1 cellular context compared by ENCODE assay signal in the genomic region with DNA sequence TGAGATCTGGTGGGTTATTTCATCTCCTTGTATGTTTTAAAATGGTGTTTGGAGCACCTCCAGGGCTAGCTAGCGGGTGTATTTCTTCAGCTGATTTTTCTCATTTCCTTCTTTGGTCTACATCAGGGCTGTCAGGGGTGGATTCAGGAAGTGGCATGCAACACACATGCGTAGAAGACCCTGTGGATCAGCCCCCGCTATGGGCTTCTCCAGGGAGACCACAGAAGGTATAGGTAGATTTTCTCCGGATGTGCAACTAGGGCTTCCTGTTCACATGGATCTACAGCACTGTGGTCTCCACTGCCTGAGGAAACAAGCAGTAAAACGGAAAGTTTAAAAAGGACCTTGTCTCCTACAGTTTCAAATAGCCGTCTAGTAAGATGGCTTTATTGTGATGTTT.
A peak's percentile ranks its signal among the peaks of the same experiment; 100 is the strongest.
TF ChIP-seq lines count a peak whose summit lies in the region.

No MANE protein-coding gene starts in this region.

TF ChIP-seq in GM12878, 131 proteins besides CTCF, POLR2A, EP300 and RAD21 (continued from another document and continues in another):
- TF ChIP-seq, protein P1, sequence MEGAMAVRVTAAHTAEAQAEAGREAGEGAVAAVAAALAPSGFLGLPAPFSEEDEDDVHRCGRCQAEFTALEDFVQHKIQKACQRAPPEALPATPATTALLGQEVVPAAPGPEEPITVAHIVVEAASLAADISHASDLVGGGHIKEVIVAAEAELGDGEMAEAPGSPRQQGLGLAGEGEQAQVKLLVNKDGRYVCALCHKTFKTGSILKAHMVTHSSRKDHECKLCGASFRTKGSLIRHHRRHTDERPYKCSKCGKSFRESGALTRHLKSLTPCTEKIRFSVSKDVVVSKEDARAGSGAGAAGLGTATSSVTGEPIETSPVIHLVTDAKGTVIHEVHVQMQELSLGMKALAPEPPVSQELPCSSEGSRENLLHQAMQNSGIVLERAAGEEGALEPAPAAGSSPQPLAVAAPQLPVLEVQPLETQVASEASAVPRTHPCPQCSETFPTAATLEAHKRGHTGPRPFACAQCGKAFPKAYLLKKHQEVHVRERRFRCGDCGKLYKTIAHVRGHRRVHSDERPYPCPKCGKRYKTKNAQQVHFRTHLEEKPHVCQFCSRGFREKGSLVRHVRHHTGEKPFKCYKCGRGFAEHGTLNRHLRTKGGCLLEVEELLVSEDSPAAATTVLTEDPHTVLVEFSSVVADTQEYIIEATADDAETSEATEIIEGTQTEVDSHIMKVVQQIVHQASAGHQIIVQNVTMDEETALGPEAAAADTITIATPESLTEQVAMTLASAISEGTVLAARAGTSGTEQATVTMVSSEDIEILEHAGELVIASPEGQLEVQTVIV (IDR thresholded peaks at IDR 0.05; ENCODE audit: borderline replicate concordance, partially characterized antibody): no peak
- TF ChIP-seq E2F8 (IDR thresholded peaks at IDR 0.05; ENCODE audit: low read depth, partially characterized antibody) (no peak), ZNF622 (IDR thresholded peaks at IDR 0.05) (no peak), ASH2L (IDR thresholded peaks at IDR 0.05; ENCODE audit: borderline replicate concordance, low read depth) (no peak), IKZF2 (IDR thresholded peaks at IDR 0.05) (0 out of 4 replicates have a peak, but pooled peaks of 1 of the 2 experiments have one; percentile 12), BCL3 (IDR thresholded peaks at IDR 0.05; ENCODE audit: borderline replicate concordance, insufficient read depth, low read depth, low read length, poor library complexity, severe bottlenecking) (no peak), IRF4 (IDR thresholded peaks at IDR 0.05; ENCODE audit: low read depth, low read length) (no peak), EGR1 (IDR thresholded peaks at IDR 0.05; ENCODE audit: borderline replicate concordance in 1 of 2, low read depth in 2 of 2, low read length in 2 of 2) (peak in 1 of 2 experiments; percentile 59; a peak in 1 of 3 replicates), ESRRA (IDR thresholded peaks at IDR 0.05; ENCODE audit: low read length) (no peak), CHD2 (IDR thresholded peaks at IDR 0.05; ENCODE audit: borderline replicate concordance, low read depth, low read length) (no peak), BRCA1 (IDR thresholded peaks at IDR 0.05; ENCODE audit: low read depth, low read length) (no peak), SMARCA5 (IDR thresholded peaks at IDR 0.05) (no peak), MYC (IDR thresholded peaks at IDR 0.05; ENCODE audit: insufficient read depth, insufficient read length, insufficient replicate concordance, low read length, severe bottlenecking) (no peak), IKZF1 (conservative IDR thresholded peaks at IDR 0.05) (0 out of 2 replicates have a peak, but pooled peaks have one; percentile 46), ZNF274 (IDR thresholded peaks at IDR 0.05; ENCODE audit: insufficient read depth, insufficient read length) (no peak), PML (IDR thresholded peaks at IDR 0.05; ENCODE audit: low read length) (no peak), RUNX3 (IDR thresholded peaks at IDR 0.05; ENCODE audit: low read length) (peak; percentile 56; the same call in 1 of the 2 replicates), PRDM15 (CRISPR knock-in tag; IDR thresholded peaks at IDR 0.05) (no peak), REST (IDR thresholded peaks at IDR 0.05; ENCODE audit: low read depth, low read length) (no peak), BMI1 (IDR thresholded peaks at IDR 0.05; ENCODE audit: borderline replicate concordance) (no peak), STAT1 (conservative IDR thresholded peaks at IDR 0.05) (no peak), CREB1 (IDR thresholded peaks at IDR 0.05; ENCODE audit: low read depth) (no peak)
- TF ChIP-seq, protein P2, sequence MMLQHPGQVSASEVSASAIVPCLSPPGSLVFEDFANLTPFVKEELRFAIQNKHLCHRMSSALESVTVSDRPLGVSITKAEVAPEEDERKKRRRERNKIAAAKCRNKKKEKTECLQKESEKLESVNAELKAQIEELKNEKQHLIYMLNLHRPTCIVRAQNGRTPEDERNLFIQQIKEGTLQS (IDR thresholded peaks at IDR 0.05; ENCODE audit: borderline replicate concordance, extremely low read depth, low read depth, low read length): no peak
- TF ChIP-seq, protein P3, sequence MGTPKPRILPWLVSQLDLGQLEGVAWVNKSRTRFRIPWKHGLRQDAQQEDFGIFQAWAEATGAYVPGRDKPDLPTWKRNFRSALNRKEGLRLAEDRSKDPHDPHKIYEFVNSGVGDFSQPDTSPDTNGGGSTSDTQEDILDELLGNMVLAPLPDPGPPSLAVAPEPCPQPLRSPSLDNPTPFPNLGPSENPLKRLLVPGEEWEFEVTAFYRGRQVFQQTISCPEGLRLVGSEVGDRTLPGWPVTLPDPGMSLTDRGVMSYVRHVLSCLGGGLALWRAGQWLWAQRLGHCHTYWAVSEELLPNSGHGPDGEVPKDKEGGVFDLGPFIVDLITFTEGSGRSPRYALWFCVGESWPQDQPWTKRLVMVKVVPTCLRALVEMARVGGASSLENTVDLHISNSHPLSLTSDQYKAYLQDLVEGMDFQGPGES (IDR thresholded peaks at IDR 0.05): no peak
- TF ChIP-seq, protein P4, sequence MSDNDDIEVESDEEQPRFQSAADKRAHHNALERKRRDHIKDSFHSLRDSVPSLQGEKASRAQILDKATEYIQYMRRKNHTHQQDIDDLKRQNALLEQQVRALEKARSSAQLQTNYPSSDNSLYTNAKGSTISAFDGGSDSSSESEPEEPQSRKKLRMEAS (IDR thresholded peaks at IDR 0.05; ENCODE audit: low read depth, low read length): no peak
- TF ChIP-seq, protein P5, sequence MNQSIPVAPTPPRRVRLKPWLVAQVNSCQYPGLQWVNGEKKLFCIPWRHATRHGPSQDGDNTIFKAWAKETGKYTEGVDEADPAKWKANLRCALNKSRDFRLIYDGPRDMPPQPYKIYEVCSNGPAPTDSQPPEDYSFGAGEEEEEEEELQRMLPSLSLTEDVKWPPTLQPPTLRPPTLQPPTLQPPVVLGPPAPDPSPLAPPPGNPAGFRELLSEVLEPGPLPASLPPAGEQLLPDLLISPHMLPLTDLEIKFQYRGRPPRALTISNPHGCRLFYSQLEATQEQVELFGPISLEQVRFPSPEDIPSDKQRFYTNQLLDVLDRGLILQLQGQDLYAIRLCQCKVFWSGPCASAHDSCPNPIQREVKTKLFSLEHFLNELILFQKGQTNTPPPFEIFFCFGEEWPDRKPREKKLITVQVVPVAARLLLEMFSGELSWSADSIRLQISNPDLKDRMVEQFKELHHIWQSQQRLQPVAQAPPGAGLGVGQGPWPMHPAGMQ (IDR thresholded peaks at IDR 0.05; ENCODE audit: borderline replicate concordance): no peak
- TF ChIP-seq, protein P6, sequence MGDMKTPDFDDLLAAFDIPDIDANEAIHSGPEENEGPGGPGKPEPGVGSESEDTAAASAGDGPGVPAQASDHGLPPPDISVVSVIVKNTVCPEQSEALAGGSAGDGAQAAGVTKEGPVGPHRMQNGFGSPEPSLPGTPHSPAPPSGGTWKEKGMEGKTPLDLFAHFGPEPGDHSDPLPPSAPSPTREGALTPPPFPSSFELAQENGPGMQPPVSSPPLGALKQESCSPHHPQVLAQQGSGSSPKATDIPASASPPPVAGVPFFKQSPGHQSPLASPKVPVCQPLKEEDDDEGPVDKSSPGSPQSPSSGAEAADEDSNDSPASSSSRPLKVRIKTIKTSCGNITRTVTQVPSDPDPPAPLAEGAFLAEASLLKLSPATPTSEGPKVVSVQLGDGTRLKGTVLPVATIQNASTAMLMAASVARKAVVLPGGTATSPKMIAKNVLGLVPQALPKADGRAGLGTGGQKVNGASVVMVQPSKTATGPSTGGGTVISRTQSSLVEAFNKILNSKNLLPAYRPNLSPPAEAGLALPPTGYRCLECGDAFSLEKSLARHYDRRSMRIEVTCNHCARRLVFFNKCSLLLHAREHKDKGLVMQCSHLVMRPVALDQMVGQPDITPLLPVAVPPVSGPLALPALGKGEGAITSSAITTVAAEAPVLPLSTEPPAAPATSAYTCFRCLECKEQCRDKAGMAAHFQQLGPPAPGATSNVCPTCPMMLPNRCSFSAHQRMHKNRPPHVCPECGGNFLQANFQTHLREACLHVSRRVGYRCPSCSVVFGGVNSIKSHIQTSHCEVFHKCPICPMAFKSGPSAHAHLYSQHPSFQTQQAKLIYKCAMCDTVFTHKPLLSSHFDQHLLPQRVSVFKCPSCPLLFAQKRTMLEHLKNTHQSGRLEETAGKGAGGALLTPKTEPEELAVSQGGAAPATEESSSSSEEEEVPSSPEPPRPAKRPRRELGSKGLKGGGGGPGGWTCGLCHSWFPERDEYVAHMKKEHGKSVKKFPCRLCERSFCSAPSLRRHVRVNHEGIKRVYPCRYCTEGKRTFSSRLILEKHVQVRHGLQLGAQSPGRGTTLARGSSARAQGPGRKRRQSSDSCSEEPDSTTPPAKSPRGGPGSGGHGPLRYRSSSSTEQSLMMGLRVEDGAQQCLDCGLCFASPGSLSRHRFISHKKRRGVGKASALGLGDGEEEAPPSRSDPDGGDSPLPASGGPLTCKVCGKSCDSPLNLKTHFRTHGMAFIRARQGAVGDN (IDR thresholded peaks at IDR 0.05): 0 out of 2 replicates have a peak, but pooled peaks have one; percentile 19
